8 cellular contexts compared by ENCODE assay signal in genomic region chr10:118259288-118259906, GRCh38.
DNase-seq lines count a peak whose midpoint lies in the region; ATAC-seq and TF ChIP-seq lines count a peak whose summit lies in the region.

No MANE protein-coding gene starts in this region.

- TF ChIP-seq CTCF in MCF 10A (IDR thresholded peaks at IDR 0.05; ENCODE audit: unreplicated experiment) = peak; percentile 74
- TF ChIP-seq CTCF in breast epithelium (IDR thresholded peaks at IDR 0.05) = peak in 1 of 3 donors; percentile 16
- peak; percentile 89 for TF ChIP-seq CTCF in glutamatergic neuron (IDR thresholded peaks at IDR 0.05; ENCODE audit: partially characterized antibody, unreplicated experiment)

- CTCF ChIA-PET in MCF 10A (lab: Yijun Ruan, JAX) = interaction anchor here (0.5 to 3.1 kb wide), 21 partner anchors 9 to 1738 kb away, joined by 3 to 19 read pairs (median 5); no protein-coding TSS in a partner anchor

- no TSS peak for BruUV-seq in MCF 10A (replicated peaks; lab: Mats Ljungman, UMichigan)

- H3K9me3 Mint-ChIP-seq in MCF 10A (ENCODE audit: unreplicated experiment) (no peaks in the 10 kb centered on the region), glutamatergic neuron (ENCODE audit: unreplicated experiment) (peaks cover 2% of the 10 kb centered on the region)

- intact Hi-C loops in MCF 10A (cut with micrococcal nuclease) (loop anchor here (1.0 to 5.0 kb wide), 2 partner anchors 763 to 827 kb away; no protein-coding TSS in a partner anchor), breast epithelium (cut with DNase I; ENCODE audit: low total_unique reads) (no loop called here)

- POLR2A ChIA-PET in MCF 10A (lab: Yijun Ruan, JAX) = interaction anchor here (0.6 to 0.7 kb wide), 3 partner anchors 275 to 1056 kb away, joined by 3 to 4 read pairs (median 4); no protein-coding TSS in a partner anchor

- H3K27me3 ChIP-seq in breast epithelium = no peaks in the 10 kb centered on the region

- H3K4me3 Mint-ChIP-seq in MCF 10A (ENCODE audit: unreplicated experiment) (no peak overlapping the region), glutamatergic neuron (ENCODE audit: unreplicated experiment) (no peak overlapping the region)

- H3K27ac ChIP-seq in breast epithelium = no peak overlapping the region

- no peaks in the 10 kb centered on the region for H3K4me1 Mint-ChIP-seq in MCF 10A (ENCODE audit: insufficient read depth, unreplicated experiment)
- peaks cover 1% of the 10 kb centered on the region for H3K4me1 Mint-ChIP-seq in glutamatergic neuron (ENCODE audit: low read depth, unreplicated experiment)

- H3K36me3 Mint-ChIP-seq in MCF 10A (ENCODE audit: insufficient read depth, unreplicated experiment) (no peaks in the 10 kb centered on the region), glutamatergic neuron (ENCODE audit: unreplicated experiment) (no peaks in the 10 kb centered on the region)

- H3K27me3 Mint-ChIP-seq in MCF 10A (ENCODE audit: insufficient read depth, unreplicated experiment) (peaks cover 16% of the 10 kb centered on the region), glutamatergic neuron (ENCODE audit: unreplicated experiment) (no peaks in the 10 kb centered on the region)

- H3K9me3 ChIP-seq in breast epithelium = no peaks in the 10 kb centered on the region

- no peaks in the 10 kb centered on the region for H3K36me3 ChIP-seq in breast epithelium

- H3K4me3 ChIP-seq in breast epithelium = no peak overlapping the region

- no peak for TF ChIP-seq POLR2A in breast epithelium (IDR thresholded peaks at IDR 0.05)

- H3K4me1 ChIP-seq in breast epithelium = no peaks in the 10 kb centered on the region

- DNase-seq in MCF 10A (ENCODE audit: unreplicated experiment) (peak; percentile 56), breast epithelium (ENCODE audit: low spot score in 2 of 2) (no peak), HuH-7 (ENCODE audit: low spot score) (peak; percentile 44), T-helper 9 cell (peak; percentile 5), glutamatergic neuron (peak; percentile 89)
- peak; percentile 11 to 42 for DNase-seq in stimulated activated CD4-positive, alpha-beta T cell treated with anti-CD3 and anti-CD28 coated beads, Interleukin-4, amount 100 ng/mL, for 48 hours (ENCODE audit: low read depth in 2 of 2)

- no peak for ATAC-seq in GM21529 (IDR thresholded peaks at IDR 0.05; ENCODE audit: unreplicated experiment)
- ATAC-seq in GM18520 (IDR thresholded peaks at IDR 0.05; ENCODE audit: unreplicated experiment) = no peak

- H3K27ac Mint-ChIP-seq in MCF 10A (ENCODE audit: low read depth, unreplicated experiment) (no peak overlapping the region), glutamatergic neuron (ENCODE audit: unreplicated experiment) (no peak overlapping the region)

Comparison
In these comparisons a context has a peak if more than half of its experiments do, and no peak if none do; other contexts are left out.
1. DNase-seq: peak in MCF 10A (single experiment), HuH-7 (single experiment), T-helper 9 cell (single experiment), glutamatergic neuron (single experiment) and stimulated activated CD4-positive, alpha-beta T cell treated with anti-CD3 and anti-CD28 coated beads, Interleukin-4, amount 100 ng/mL, for 48 hours (2 of 2); none in breast epithelium (0 of 2).